Comparison of ENCODE assay signal across 8 cellular contexts in the genomic region with DNA sequence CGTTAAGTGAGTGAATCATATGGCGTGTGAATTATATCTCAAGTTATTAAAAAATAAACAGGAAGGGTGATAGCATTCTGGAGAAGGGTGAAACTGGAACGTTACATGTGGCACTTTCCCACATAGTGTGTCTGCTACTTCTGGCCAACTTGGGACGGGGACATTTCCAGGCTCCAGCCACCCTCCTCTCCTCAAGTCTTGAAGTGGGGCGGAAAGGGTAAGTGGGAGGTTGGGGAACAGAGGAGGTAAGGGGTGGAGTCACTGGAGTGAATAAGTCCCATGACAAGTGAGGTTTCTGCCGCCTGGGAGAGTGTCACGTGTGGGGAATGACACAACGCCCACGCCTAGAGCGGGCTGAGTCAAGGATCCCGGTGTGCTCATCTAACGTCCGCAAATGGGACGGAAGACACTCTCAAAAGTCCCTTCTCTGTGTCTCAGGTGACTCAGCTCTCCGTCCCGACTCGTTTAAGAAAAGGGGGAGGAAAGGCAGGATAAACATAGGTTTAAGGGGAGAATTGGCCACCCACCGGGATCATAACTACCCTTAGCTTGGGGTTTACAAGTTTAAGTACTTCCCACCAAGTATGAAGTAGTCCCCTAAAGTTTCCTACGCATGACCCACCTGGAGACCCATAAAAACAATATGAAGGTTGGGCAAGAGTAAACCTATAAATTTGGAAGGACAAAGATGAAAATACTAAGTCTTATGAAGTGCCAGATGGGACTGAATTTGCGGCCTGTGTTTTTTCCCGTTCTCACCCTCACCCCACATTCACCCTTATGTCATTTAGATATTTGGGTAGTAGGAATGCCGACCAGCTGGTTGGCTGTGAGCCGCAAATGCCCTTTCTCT. TPM values are rescaled to one million over a fixed set of nuclear protein-coding genes. Genes with fewer than 3 reads are reported as not detected.
DNase-seq lines count a peak whose midpoint lies in the region; ATAC-seq and TF ChIP-seq lines count a peak whose summit lies in the region.

No MANE protein-coding gene starts in this region.

- peak overlapping the region; percentile 94 for H3K4me2 ChIP-seq in osteoblast (ENCODE audit: insufficient read depth, low read length)

- peak overlapping the region; percentile 88 for H3K4me3 ChIP-seq in ACC112 (ENCODE audit: low read depth, low read length)
- peak overlapping the region; percentile 70 for H3K4me3 ChIP-seq in HUES64 (ENCODE audit: low read length)
- H3K4me3 ChIP-seq in osteoblast (ENCODE audit: insufficient read depth, low read length), result peak overlapping the region; percentile 73

- no peaks in the 10 kb centered on the region for H3K27me3 Mint-ChIP-seq in activated naive CD8-positive, alpha-beta T cell treated with anti-CD3 and anti-CD28 coated beads for 36 hours

- 9% methylated on average over 15 of the region's 23 CpGs for WGBS in HUES64

- H3K27ac ChIP-seq in ACC112 (ENCODE audit: low read depth, low read length) (peak overlapping the region; percentile 100), HUES64 (ENCODE audit: low read depth, low read length) (peak overlapping the region; percentile 86; the same call in 1 of the 2 replicates), osteoblast (ENCODE audit: low read depth, low read length) (peak overlapping the region; percentile 99), temporal lobe (ENCODE audit: low read depth, low read length) (peak overlapping the region; percentile 95)

- H3K4me1 Mint-ChIP-seq in activated naive CD8-positive, alpha-beta T cell treated with anti-CD3 and anti-CD28 coated beads for 36 hours, result peaks cover 46% of the 10 kb centered on the region

- H3K9ac ChIP-seq in HUES64 (ENCODE audit: low read depth, low read length), result peak overlapping the region; percentile 78

- H2AFZ ChIP-seq in ACC112 (ENCODE audit: low read length, unreplicated experiment), result peak overlapping the region; percentile 76
- H2AFZ ChIP-seq in osteoblast (ENCODE audit: low read length), result peak overlapping the region; percentile 53

- H3K36me3 ChIP-seq in ACC112 (ENCODE audit: insufficient read depth, low read length) (no peaks in the 10 kb centered on the region), HUES64 (ENCODE audit: insufficient read depth, low read length) (no peaks in the 10 kb centered on the region), osteoblast (ENCODE audit: insufficient read depth, low read length) (no peaks in the 10 kb centered on the region)

- intact Hi-C loops in head of caudate nucleus (cut with DNase I), result loop anchor here (2.0 kb wide), 1 partner anchor 31 kb away; a partner anchor contains a TSS

- no peaks in the 10 kb centered on the region for H3K9me3 Mint-ChIP-seq in activated naive CD8-positive, alpha-beta T cell treated with anti-CD3 and anti-CD28 coated beads for 36 hours

- H3K27ac Mint-ChIP-seq in activated naive CD8-positive, alpha-beta T cell treated with anti-CD3 and anti-CD28 coated beads for 36 hours, result peak overlapping the region; percentile 99

- H3K36me3 Mint-ChIP-seq in activated naive CD8-positive, alpha-beta T cell treated with anti-CD3 and anti-CD28 coated beads for 36 hours, result peaks cover 1% of the 10 kb centered on the region

- H3K79me2 ChIP-seq in ACC112 (ENCODE audit: control insufficient read depth, insufficient read depth, low read length, unreplicated experiment), result peaks cover 36% of the 10 kb centered on the region
- peaks cover 37% of the 10 kb centered on the region for H3K79me2 ChIP-seq in osteoblast (ENCODE audit: insufficient read depth, low read length)

- H3K9me3 ChIP-seq in HUES64 (ENCODE audit: insufficient read depth, low read depth, low read length) (no peaks in the 10 kb centered on the region), osteoblast (ENCODE audit: low read depth, low read length) (no peaks in the 10 kb centered on the region)

- peak overlapping the region; percentile 94 for H3K4me3 Mint-ChIP-seq in activated naive CD8-positive, alpha-beta T cell treated with anti-CD3 and anti-CD28 coated beads for 36 hours

- H3K27me3 ChIP-seq in ACC112 (ENCODE audit: insufficient read depth, low read length) (no peaks in the 10 kb centered on the region), HUES64 (ENCODE audit: insufficient read depth, low read length) (no peaks in the 10 kb centered on the region), osteoblast (ENCODE audit: insufficient read depth, low read length) (no peaks in the 10 kb centered on the region)

- H3K4me1 ChIP-seq in ACC112 (ENCODE audit: control insufficient read depth, insufficient read depth, low read length, unreplicated experiment), result peaks cover 27% of the 10 kb centered on the region
- peaks cover 8% of the 10 kb centered on the region; the same call in 1 of the 2 replicates for H3K4me1 ChIP-seq in HUES64 (ENCODE audit: insufficient read depth, low read length)
- peaks cover 33% of the 10 kb centered on the region for H3K4me1 ChIP-seq in osteoblast (ENCODE audit: insufficient read depth, low read length)

- no peak for TF ChIP-seq CTCF in osteoblast (IDR thresholded peaks at IDR 0.05; ENCODE audit: extremely low read depth, low read depth, low read length)

- DNase-seq in SKM-1 treated with dmso at 0.1 percent for 144 hours (lab: John Stamatoyannopoulos, UW; ENCODE audit: unreplicated experiment) (peak; percentile 91), head of caudate nucleus (peak; percentile 54 to 94 (median 79)), osteoblast (ENCODE audit: insufficient read length, low spot score, missing footprints) (peak; percentile 98)
- DNase-seq in activated naive CD8-positive, alpha-beta T cell treated with anti-CD3 and anti-CD28 coated beads for 36 hours, result peak; percentile 87

- peak; percentile 30 for ATAC-seq in GM18858 (IDR thresholded peaks at IDR 0.05; ENCODE audit: unreplicated experiment)

- H4K20me1 ChIP-seq in osteoblast (ENCODE audit: insufficient read depth, low read length), result peaks cover 22% of the 10 kb centered on the region

RNA-seq across cellular contexts. Expression of a gene that starts 1.2 kb away (rescaled TPM):
- polyA plus RNA-seq in HUES64 (2013, experiment 1 of 2), result 31.1 TPM
- 32.3 TPM for polyA plus RNA-seq in HUES64 (2013, experiment 2 of 2)
- 10 to 100 TPM; 27.4 to 30.2 TPM for total RNA-seq in activated naive CD8-positive, alpha-beta T cell treated with anti-CD3 and anti-CD28 coated beads for 36 hours
- total RNA-seq in osteoblast (175 and 192 TPM in 2 replicates), temporal lobe (213 TPM)

RNA-seq across cellular contexts. Expression of a gene that starts 31.5 kb away (rescaled TPM):
- 229 TPM for polyA plus RNA-seq in HUES64 (2013, experiment 1 of 2)
- polyA plus RNA-seq in HUES64 (2013, experiment 2 of 2), result 203 TPM
- 100 to 1,000 TPM; 409 to 418 TPM for total RNA-seq in activated naive CD8-positive, alpha-beta T cell treated with anti-CD3 and anti-CD28 coated beads for 36 hours
- total RNA-seq in osteoblast, result 53.6 and 58.6 TPM in 2 replicates
- 37.6 TPM for total RNA-seq in temporal lobe

RNA-seq across cellular contexts. Expression of a gene that starts 44.4 kb away (rescaled TPM):
- polyA plus RNA-seq in HUES64 (2013, experiment 1 of 2), result 529 TPM
- 477 TPM for polyA plus RNA-seq in HUES64 (2013, experiment 2 of 2)
- total RNA-seq in activated naive CD8-positive, alpha-beta T cell treated with anti-CD3 and anti-CD28 coated beads for 36 hours, result 100 to 1,000 TPM; 983 to 986 TPM
- total RNA-seq in osteoblast, result 512 and 524 TPM in 2 replicates
- 125 TPM for total RNA-seq in temporal lobe

Comparison
In these comparisons a context has a peak if more than half of its experiments do, and no peak if none do; other contexts are left out.
1. Peak in every context shown above with its lines: DNase-seq, ATAC-seq, H3K4me3 ChIP-seq and H3K27ac ChIP-seq.